Comparison of ENCODE assay signal across 1 cellular context in the genomic region with DNA sequence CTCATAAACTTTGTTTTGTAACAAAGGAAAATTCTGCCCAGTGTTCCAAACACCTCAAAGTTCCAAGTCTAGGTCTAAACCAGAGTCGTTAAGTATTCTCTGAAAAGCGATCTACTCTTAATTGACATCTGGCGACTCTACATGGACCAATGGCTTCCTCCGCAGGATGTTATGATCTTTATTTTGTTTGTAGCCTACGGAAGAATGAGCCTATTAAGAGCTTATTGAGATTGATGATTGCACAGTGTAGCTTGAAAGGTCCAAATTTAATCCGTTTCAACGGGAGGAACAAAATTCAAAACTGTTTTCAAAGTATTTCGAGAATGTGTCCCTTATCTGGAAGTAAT.
TF ChIP-seq lines count a peak whose summit lies in the region.

No MANE protein-coding gene starts in this region.

TF ChIP-seq in HCT116, 20 proteins besides CTCF, POLR2A, EP300 and RAD21 (continued from another document):
- TF ChIP-seq, protein P1, sequence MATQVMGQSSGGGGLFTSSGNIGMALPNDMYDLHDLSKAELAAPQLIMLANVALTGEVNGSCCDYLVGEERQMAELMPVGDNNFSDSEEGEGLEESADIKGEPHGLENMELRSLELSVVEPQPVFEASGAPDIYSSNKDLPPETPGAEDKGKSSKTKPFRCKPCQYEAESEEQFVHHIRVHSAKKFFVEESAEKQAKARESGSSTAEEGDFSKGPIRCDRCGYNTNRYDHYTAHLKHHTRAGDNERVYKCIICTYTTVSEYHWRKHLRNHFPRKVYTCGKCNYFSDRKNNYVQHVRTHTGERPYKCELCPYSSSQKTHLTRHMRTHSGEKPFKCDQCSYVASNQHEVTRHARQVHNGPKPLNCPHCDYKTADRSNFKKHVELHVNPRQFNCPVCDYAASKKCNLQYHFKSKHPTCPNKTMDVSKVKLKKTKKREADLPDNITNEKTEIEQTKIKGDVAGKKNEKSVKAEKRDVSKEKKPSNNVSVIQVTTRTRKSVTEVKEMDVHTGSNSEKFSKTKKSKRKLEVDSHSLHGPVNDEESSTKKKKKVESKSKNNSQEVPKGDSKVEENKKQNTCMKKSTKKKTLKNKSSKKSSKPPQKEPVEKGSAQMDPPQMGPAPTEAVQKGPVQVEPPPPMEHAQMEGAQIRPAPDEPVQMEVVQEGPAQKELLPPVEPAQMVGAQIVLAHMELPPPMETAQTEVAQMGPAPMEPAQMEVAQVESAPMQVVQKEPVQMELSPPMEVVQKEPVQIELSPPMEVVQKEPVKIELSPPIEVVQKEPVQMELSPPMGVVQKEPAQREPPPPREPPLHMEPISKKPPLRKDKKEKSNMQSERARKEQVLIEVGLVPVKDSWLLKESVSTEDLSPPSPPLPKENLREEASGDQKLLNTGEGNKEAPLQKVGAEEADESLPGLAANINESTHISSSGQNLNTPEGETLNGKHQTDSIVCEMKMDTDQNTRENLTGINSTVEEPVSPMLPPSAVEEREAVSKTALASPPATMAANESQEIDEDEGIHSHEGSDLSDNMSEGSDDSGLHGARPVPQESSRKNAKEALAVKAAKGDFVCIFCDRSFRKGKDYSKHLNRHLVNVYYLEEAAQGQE (IDR thresholded peaks at IDR 0.05; ENCODE audit: low read depth), result no peak
